ENCODE assay signal across 1 cellular context in the genomic region with DNA sequence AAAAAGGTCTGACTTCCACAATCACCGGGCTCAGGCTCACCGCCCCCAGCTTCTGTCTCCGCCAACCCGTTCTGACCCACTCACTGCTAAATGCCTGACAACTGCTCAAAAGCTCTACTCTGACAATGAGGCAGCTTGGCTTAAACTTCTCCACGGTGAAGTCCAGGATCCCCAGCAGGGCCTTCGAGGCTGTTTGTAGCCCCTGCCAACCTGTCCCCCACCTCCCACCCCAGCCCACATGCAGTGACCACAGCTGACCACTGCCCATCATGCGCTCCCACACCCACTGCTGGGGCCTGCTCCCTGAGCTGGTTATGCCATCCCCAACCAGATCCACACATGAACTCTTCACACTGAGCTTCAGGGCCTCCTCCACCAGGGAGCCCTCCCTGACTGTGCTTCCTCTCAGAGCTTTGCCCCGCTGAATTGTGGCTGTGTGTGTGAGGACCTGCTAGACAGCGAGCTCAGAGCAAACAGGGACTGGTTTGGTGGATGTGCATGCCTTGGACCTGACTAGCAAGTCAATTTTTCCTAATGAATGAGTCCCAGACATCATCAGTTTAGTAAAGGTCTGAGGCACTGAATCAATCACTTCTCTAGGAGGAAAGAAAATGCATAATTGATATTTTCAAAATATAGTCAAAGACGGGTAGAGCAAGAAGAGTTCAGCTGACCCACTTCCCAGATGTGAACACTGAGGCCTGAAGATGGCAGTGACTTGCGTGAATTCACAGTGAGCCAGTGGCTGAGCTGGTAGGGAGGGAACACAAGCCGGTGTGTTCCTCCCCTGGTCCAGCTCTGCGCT.
TF ChIP-seq lines count a peak whose summit lies in the region.

No MANE protein-coding gene starts in this region.

TF ChIP-seq in H1, 55 proteins besides CTCF, POLR2A, EP300 and RAD21:
- TF ChIP-seq GTF2F1 (IDR thresholded peaks at IDR 0.05; ENCODE audit: borderline replicate concordance, low read depth, low read length) = no peak
- peak; percentile 69; the same call in 1 of the 2 replicates for TF ChIP-seq KDM1A (IDR thresholded peaks at IDR 0.05; ENCODE audit: borderline replicate concordance, low read length)
- TF ChIP-seq GABPA (IDR thresholded peaks at IDR 0.05; ENCODE audit: borderline replicate concordance, insufficient read depth, low read length) = no peak
